Comparison of ENCODE assay signal across 9 cellular contexts in the genomic region with DNA sequence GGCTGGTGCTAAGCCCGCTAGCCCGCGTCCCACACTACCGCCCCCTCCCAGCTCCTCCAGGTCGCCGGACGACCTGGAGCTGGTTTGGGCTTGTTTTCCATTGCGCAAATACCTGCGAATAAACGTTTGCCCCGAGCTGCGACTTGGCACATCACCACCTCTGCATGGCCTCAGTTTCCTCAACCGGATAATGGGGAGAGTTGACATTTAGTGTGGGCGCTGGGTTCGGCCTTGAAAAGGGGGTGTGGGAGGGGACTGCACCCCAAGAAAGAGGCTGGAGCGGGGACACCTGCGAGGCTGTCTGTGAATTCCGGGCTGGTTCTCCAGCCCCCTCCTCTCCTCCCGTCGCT. TPM values are rescaled to one million over a fixed set of nuclear protein-coding genes. Genes with fewer than 3 reads are reported as not detected.
DNase-seq lines count a peak whose midpoint lies in the region.
"Had no signal": no experiment of that assay in that cellular context is flagged by ENCODE, and none has a peak within 500 bp of the region (broad histone marks: within the 10 kb centered on the region; RNA-seq: fewer than 3 reads in every experiment).

No MANE protein-coding gene starts in this region.

- H4K20me1 ChIP-seq in BLaER1: no peaks in the 10 kb centered on the region

- H3K27ac ChIP-seq in BLaER1 (peak overlapping the region; percentile 95), angular gyrus (ENCODE audit: low read depth, low read length) (peak overlapping the region; percentile 95), layer of hippocampus (ENCODE audit: low read depth, low read length) (peak overlapping the region; percentile 99), temporal lobe (ENCODE audit: low read depth, low read length) (peak overlapping the region; percentile 98)

- H3K4me3 ChIP-seq in BLaER1: peak overlapping the region; percentile 81

- no peaks in the 10 kb centered on the region for H3K27me3 ChIP-seq in BLaER1
- no peaks in the 10 kb centered on the region for H3K27me3 ChIP-seq in layer of hippocampus (ENCODE audit: control insufficient read depth, insufficient read depth, low read length)

- H3K4me1 ChIP-seq in BLaER1: peaks cover 56% of the 10 kb centered on the region

- DNase-seq in HK-2 (ENCODE audit: unreplicated experiment): peak; percentile 45
- no peak for DNase-seq in HPDE6-E6E7 (ENCODE audit: extremely low spot score)
- DNase-seq in KG1 (lab: John Stamatoyannopoulos, UW): no peak
- no peak for DNase-seq in dermis blood vessel endothelial cell

- peak overlapping the region; percentile 97 for H3K4me2 ChIP-seq in BLaER1

- H3K9ac ChIP-seq in BLaER1: peak overlapping the region; percentile 86

- no peaks in the 10 kb centered on the region for H3K9me3 ChIP-seq in BLaER1

- H3K36me3 ChIP-seq in BLaER1: no peaks in the 10 kb centered on the region

RNA-seq across cellular contexts. Expression of a gene that starts 11.0 kb away (rescaled TPM):
- total RNA-seq in temporal lobe (46.0 TPM), dermis blood vessel endothelial cell (122 and 173 TPM in 2 replicates)

RNA-seq across cellular contexts. Expression of a gene that starts 18.2 kb away (rescaled TPM):
- 0.49 TPM for total RNA-seq in temporal lobe
- total RNA-seq in dermis blood vessel endothelial cell: under 0.01 and 0.17 TPM in 2 replicates
- total RNA-seq: HT1080 had no signal

RNA-seq across cellular contexts. Expression of a gene that starts 30.4 kb away (rescaled TPM):
- total RNA-seq in temporal lobe: 58.0 TPM
- 88.5 and 185 TPM in 2 replicates for total RNA-seq in dermis blood vessel endothelial cell

RNA-seq across cellular contexts. Expression of a gene that starts 48.0 kb away (rescaled TPM):
- total RNA-seq in temporal lobe (15.5 TPM), dermis blood vessel endothelial cell (28.2 and 29.6 TPM in 2 replicates)
